19 cellular contexts compared by ENCODE assay signal in the genomic region with DNA sequence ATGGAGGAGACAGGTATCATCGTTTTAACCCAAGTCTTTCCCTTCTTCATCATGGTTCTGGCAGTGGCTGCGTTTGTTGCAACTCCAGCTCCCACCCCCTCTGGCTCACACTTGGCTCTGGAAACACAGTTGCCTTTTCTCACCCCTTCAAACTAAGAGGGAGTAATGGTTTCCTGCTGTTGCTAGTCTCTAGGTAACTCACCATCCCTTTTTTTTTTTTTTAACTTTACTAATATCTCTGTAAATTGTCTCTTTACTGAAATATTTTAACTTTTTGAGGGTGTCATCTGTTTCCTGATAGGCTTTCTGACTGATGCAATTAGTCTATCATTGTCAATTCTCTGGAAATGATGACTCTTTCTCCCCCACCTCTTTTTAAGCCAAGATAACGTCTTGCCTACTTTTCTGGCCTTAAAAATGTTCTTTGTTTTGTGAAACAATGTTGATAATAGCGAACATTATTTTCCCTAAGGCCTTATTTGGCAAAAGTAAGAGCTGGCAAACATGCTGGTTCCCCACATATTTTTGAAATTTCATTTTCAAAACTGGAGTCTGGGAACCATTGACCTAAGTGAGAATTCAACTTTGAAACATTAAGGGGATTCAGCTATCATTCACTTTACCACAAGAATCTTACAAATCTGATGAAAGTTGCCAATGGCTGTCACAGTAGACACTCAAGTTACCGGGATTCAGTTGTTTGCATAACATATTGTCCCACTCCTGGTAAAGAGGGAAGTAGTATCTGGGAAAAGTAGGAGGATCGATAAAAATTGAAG.
DNase-seq lines count a peak whose midpoint lies in the region; ATAC-seq and TF ChIP-seq lines count a peak whose summit lies in the region.
"Had no signal": no experiment of that assay in that cellular context is flagged by ENCODE, and none has a peak within 500 bp of the region (broad histone marks: within the 10 kb centered on the region; RNA-seq: fewer than 3 reads in every experiment).

No MANE protein-coding gene starts in this region.

- no peaks in the 10 kb centered on the region for H3K27me3 Mint-ChIP-seq in T-helper 2 cell treated with Interferon-gamma antibody and Interleukin-4, amounts not matched to agents 5 μg/mL and 100 μg/mL, for 36 hours (ENCODE audit: low read depth)
- H3K27me3 Mint-ChIP-seq in T-helper 17 cell, result no peaks in the 10 kb centered on the region

- H3K4me3 ChIP-seq in brain microvascular endothelial cell (ENCODE audit: low read depth, low read length) (no peak overlapping the region), subcutaneous abdominal adipose tissue (ENCODE audit: low read depth in 1 of 5, low read length in 5 of 5) (no peak overlapping the region)
- H3K4me3 ChIP-seq: A549 had no signal

- H3K36me3 ChIP-seq in brain microvascular endothelial cell (replicated peaks), result no peaks in the 10 kb centered on the region
- no peaks in the 10 kb centered on the region for H3K36me3 ChIP-seq in subcutaneous abdominal adipose tissue (ENCODE audit: control insufficient read depth in 5 of 5, insufficient read depth in 5 of 5, low read length in 5 of 5)

- H3K9me3 ChIP-seq in subcutaneous abdominal adipose tissue (ENCODE audit: control insufficient read depth in 5 of 5, low read length in 5 of 5) (no peaks in the 10 kb centered on the region), T-helper 17 cell (ENCODE audit: control insufficient read depth, low read length, poor library complexity, severe bottlenecking) (no peaks in the 10 kb centered on the region)
- H3K9me3 ChIP-seq: A549 had no signal

- DNase-seq in GM04503 (ENCODE audit: low read depth), result peak; percentile 79
- DNase-seq in brain microvascular endothelial cell, result no peak
- DNase-seq in iris pigment epithelial cell (ENCODE audit: low read depth), result peak; percentile 51
- DNase-seq in T-helper 2 cell treated with Interferon-gamma antibody and Interleukin-4, amounts not matched to agents 5 μg/mL and 100 μg/mL, for 36 hours (ENCODE audit: low spot score), result no peak
- DNase-seq in HK-2 (ENCODE audit: unreplicated experiment), result no peak
- no peak for DNase-seq in T-helper 17 cell
- DNase-seq: AML-193, Calu3, DMS79, GDM1, HFFc6, Karpas-422, NCI-H1105 treated with DMSO at 0.1 percent for 48 hours, NCI-H1930, NCI-H2171, NCI-H774 had no signal

- H3K9ac ChIP-seq in subcutaneous abdominal adipose tissue (ENCODE audit: low read length in 5 of 5), result peak overlapping the region in 1 of 5 donors; percentile 10

- H3K27ac Mint-ChIP-seq in T-helper 2 cell treated with Interferon-gamma antibody and Interleukin-4, amounts not matched to agents 5 μg/mL and 100 μg/mL, for 36 hours, result no peak overlapping the region
- H3K27ac Mint-ChIP-seq in T-helper 17 cell, result no peak overlapping the region
- H3K27ac Mint-ChIP-seq: HFFc6 had no signal

- peaks cover 2 to 22% (median 6%) of the 10 kb centered on the region in 5 donors for H3K4me1 ChIP-seq in subcutaneous abdominal adipose tissue (ENCODE audit: control insufficient read depth in 5 of 5, insufficient read depth in 5 of 5, low read length in 5 of 5)
- H3K4me1 ChIP-seq: A549 had no signal

- no peaks in the 10 kb centered on the region for H3K9me3 Mint-ChIP-seq in T-helper 2 cell treated with Interferon-gamma antibody and Interleukin-4, amounts not matched to agents 5 μg/mL and 100 μg/mL, for 36 hours

- H3K4me3 Mint-ChIP-seq in T-helper 2 cell treated with Interferon-gamma antibody and Interleukin-4, amounts not matched to agents 5 μg/mL and 100 μg/mL, for 36 hours, result no peak overlapping the region
- no peak overlapping the region for H3K4me3 Mint-ChIP-seq in T-helper 17 cell
- H3K4me3 Mint-ChIP-seq: HFFc6 had no signal

- no peaks in the 10 kb centered on the region for H3K4me1 Mint-ChIP-seq in T-helper 2 cell treated with Interferon-gamma antibody and Interleukin-4, amounts not matched to agents 5 μg/mL and 100 μg/mL, for 36 hours (ENCODE audit: low read depth)
- no peaks in the 10 kb centered on the region for H3K4me1 Mint-ChIP-seq in T-helper 17 cell

- peak overlapping the region; percentile 15 for H3K27ac ChIP-seq in brain microvascular endothelial cell
- peak overlapping the region; percentile 57 for H3K27ac ChIP-seq in subcutaneous abdominal adipose tissue (ENCODE audit: low read depth, low read length)
- H3K27ac ChIP-seq: A549 had no signal

- H3K27me3 ChIP-seq in brain microvascular endothelial cell (replicated peaks), result no peaks in the 10 kb centered on the region
- no peaks in the 10 kb centered on the region for H3K27me3 ChIP-seq in subcutaneous abdominal adipose tissue (ENCODE audit: control insufficient read depth in 5 of 5, insufficient read depth in 4 of 5, low read length in 5 of 5)

- H3K36me3 Mint-ChIP-seq in T-helper 2 cell treated with Interferon-gamma antibody and Interleukin-4, amounts not matched to agents 5 μg/mL and 100 μg/mL, for 36 hours (ENCODE audit: low read depth), result no peaks in the 10 kb centered on the region
- H3K36me3 Mint-ChIP-seq in T-helper 17 cell (ENCODE audit: low read depth), result no peaks in the 10 kb centered on the region

- ATAC-seq in T-helper 17 cell, result no peak
- ATAC-seq: A549, HepG2 had no signal

- in situ Hi-C loops in brain microvascular endothelial cell (cut with HindIII; ENCODE audit: low pct_ligation_motif_present, low sequenced_read_pairs), result no loop called here

- no peak for TF ChIP-seq CTCF in brain microvascular endothelial cell (IDR thresholded peaks at IDR 0.05; ENCODE audit: low read depth, low read length, missing control alignments)

Comparison
In these comparisons a context has a peak if more than half of its experiments do, and no peak if none do; other contexts are left out.
1. DNase-seq: peak in GM04503 (single experiment) and iris pigment epithelial cell (single experiment); none in brain microvascular endothelial cell (single experiment), T-helper 2 cell treated with Interferon-gamma antibody and Interleukin-4, amounts not matched to agents 5 μg/mL and 100 μg/mL, for 36 hours (single experiment), HK-2 (single experiment) and T-helper 17 cell (0 of 3).